In the genomic region with DNA sequence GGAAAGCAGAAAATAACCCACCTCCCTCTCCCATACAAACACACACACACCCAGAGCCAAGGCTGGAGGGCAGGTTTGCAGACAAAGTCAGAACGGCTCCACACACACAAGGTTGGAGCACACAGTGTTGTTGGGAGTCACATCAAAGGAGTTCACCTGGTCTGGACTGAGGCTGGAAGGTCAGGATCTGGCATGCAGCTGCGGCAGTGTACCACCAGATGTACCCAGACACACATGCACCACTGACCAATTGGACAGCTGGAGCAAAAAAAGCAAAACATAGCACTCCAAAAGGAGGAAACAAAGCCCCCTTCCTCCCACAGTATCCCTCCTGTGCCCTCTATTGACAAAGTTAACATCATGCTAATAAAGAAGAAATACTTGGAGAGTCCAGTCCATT, we compare ENCODE assay signal across 33 cellular contexts.
"Had no signal": no experiment of that assay in that cellular context is flagged by ENCODE, and none has a peak within 500 bp of the region (broad histone marks: within the 10 kb centered on the region; RNA-seq: fewer than 3 reads in every experiment).

No MANE protein-coding gene starts in this region.

- H3K9me3 Mint-ChIP-seq: activated CD4-positive, alpha-beta memory T cell treated with anti-CD3 and anti-CD28 coated beads for 36 hours; activated CD4-positive, alpha-beta T cell treated with anti-CD3 and anti-CD28 coated beads, Interleukin-2, amount 10 ng/mL, durations not matched to agents 24 days and 14 days; activated naive CD4-positive, alpha-beta T cell treated with anti-CD3 and anti-CD28 coated beads for 36 hours; activated naive CD4-positive, alpha-beta T cell treated with anti-CD3 and anti-CD28 coated beads, Interleukin-2, amount 50 U/mL, for 24 hours; activated naive CD8-positive, alpha-beta T cell treated with anti-CD3 and anti-CD28 coated beads for 36 hours; activated naive CD8-positive, alpha-beta T cell treated with anti-CD3 and anti-CD28 coated beads, Interleukin-2, amount 50 U/mL, for 24 hours; activated T-helper 1 cell treated with anti-CD3 and anti-CD28 coated beads, Interleukin-12 subunit alpha, Interleukin-12 subunit beta, Interleukin-2, Interleukin-4 antibody, amounts not matched to agents 30 ng/mL and 10 ng/mL and 1 ng/mL, durations not matched to agents 14 hours and 24 hours and 36 hours; effector memory CD8-positive, alpha-beta T cell had no signal

- FAIRE-seq: colon had no signal

- H3K4me3 ChIP-seq: adrenal gland, body of pancreas, esophagus muscularis mucosa, gastrocnemius medialis, heart left ventricle had no signal

- DNase-seq: activated CD4-positive, alpha-beta memory T cell treated with anti-CD3 and anti-CD28 coated beads for 36 hours; activated CD4-positive, alpha-beta T cell treated with anti-CD3 and anti-CD28 coated beads for 36 hours; activated CD4-positive, alpha-beta T cell treated with anti-CD3 and anti-CD28 coated beads, Interleukin-2, amount 10 ng/mL, durations not matched to agents 24 days and 14 days; activated CD4-positive, CD25-positive, alpha-beta regulatory T cell; activated CD4-positive, CD25-positive, alpha-beta regulatory T cell treated with anti-CD3 and anti-CD28 coated beads, Interleukin-2, amount 50 U/mL, for 72 hours; activated CD8-positive, alpha-beta memory T cell treated with anti-CD3 and anti-CD28 coated beads, Interleukin-2, amount 10 ng/mL, durations not matched to agents 7 days and 5 days; activated CD8-positive, alpha-beta memory T cell treated with anti-CD3 and anti-CD28 coated beads, Interleukin-2, amount 50 U/mL, for 4 hours; activated CD8-positive, alpha-beta T cell treated with anti-CD3 and anti-CD28 coated beads, Interleukin-2, amount 10 ng/mL, durations not matched to agents 7 days and 5 days; activated effector memory CD4-positive, alpha-beta T cell treated with anti-CD3 and anti-CD28 coated beads, Interleukin-2, amount 50 U/mL, for 16 hours; activated naive CD4-positive, alpha-beta T cell treated with anti-CD3 and anti-CD28 coated beads for 36 hours; activated naive CD8-positive, alpha-beta T cell treated with anti-CD3 and anti-CD28 coated beads for 36 hours; activated naive CD8-positive, alpha-beta T cell treated with anti-CD3 and anti-CD28 coated beads, Interleukin-2, amount 50 U/mL, for 24 hours; activated T-cell treated with anti-CD3 and anti-CD28 coated beads, Interleukin-2, amount 50 U/mL, for 1 hour; activated T-cell treated with anti-CD3 and anti-CD28 coated beads, Interleukin-2, amount 50 U/mL, for 48 hours; adrenal gland; amygdala; aorta; body of pancreas; caudate nucleus; cortex of kidney; dermis blood vessel endothelial cell; effector CD4-positive, alpha-beta T cell; effector memory CD8-positive, alpha-beta T cell; erythroblast; foreskin keratinocyte; gastrocnemius medialis; glutamatergic neuron; heart left ventricle had no signal

- H3K36me3 Mint-ChIP-seq: activated CD4-positive, alpha-beta memory T cell treated with anti-CD3 and anti-CD28 coated beads for 36 hours; activated CD8-positive, alpha-beta memory T cell treated with anti-CD3 and anti-CD28 coated beads, Interleukin-2, amount 10 ng/mL, durations not matched to agents 7 days and 5 days; activated naive CD4-positive, alpha-beta T cell treated with anti-CD3 and anti-CD28 coated beads, Interleukin-2, amount 50 U/mL, for 24 hours; activated naive CD8-positive, alpha-beta T cell treated with anti-CD3 and anti-CD28 coated beads for 36 hours had no signal

- ATAC-seq: activated CD4-positive, alpha-beta T cell treated with anti-CD3 and anti-CD28 coated beads for 36 hours; activated CD8-positive, alpha-beta memory T cell treated with anti-CD3 and anti-CD28 coated beads, Interleukin-2, amount 10 ng/mL, durations not matched to agents 7 days and 5 days; activated CD8-positive, alpha-beta T cell treated with anti-CD3 and anti-CD28 coated beads, Interleukin-2, amount 10 ng/mL, durations not matched to agents 7 days and 5 days; activated naive CD8-positive, alpha-beta T cell treated with anti-CD3 and anti-CD28 coated beads, Interleukin-2, amount 50 U/mL, for 24 hours; body of pancreas; effector memory CD8-positive, alpha-beta T cell; foreskin keratinocyte; gastrocnemius medialis; heart left ventricle had no signal

- H3K4me3 Mint-ChIP-seq: activated CD4-positive, alpha-beta memory T cell treated with anti-CD3 and anti-CD28 coated beads for 36 hours; activated CD4-positive, alpha-beta T cell treated with anti-CD3 and anti-CD28 coated beads for 36 hours; activated CD4-positive, alpha-beta T cell treated with anti-CD3 and anti-CD28 coated beads, Interleukin-2, amount 10 ng/mL, durations not matched to agents 24 days and 14 days; activated CD8-positive, alpha-beta memory T cell treated with anti-CD3 and anti-CD28 coated beads, Interleukin-2, amount 10 ng/mL, durations not matched to agents 7 days and 5 days; activated CD8-positive, alpha-beta T cell treated with anti-CD3 and anti-CD28 coated beads, Interleukin-2, amount 10 ng/mL, durations not matched to agents 7 days and 5 days; activated naive CD4-positive, alpha-beta T cell treated with anti-CD3 and anti-CD28 coated beads for 36 hours; activated naive CD4-positive, alpha-beta T cell treated with anti-CD3 and anti-CD28 coated beads, Interleukin-2, amount 50 U/mL, for 24 hours; activated naive CD8-positive, alpha-beta T cell treated with anti-CD3 and anti-CD28 coated beads for 36 hours; activated naive CD8-positive, alpha-beta T cell treated with anti-CD3 and anti-CD28 coated beads, Interleukin-2, amount 50 U/mL, for 24 hours; activated T-helper 1 cell treated with anti-CD3 and anti-CD28 coated beads, Interleukin-12 subunit alpha, Interleukin-12 subunit beta, Interleukin-2, Interleukin-4 antibody, amounts not matched to agents 30 ng/mL and 10 ng/mL and 1 ng/mL, durations not matched to agents 14 hours and 24 hours and 36 hours; effector memory CD8-positive, alpha-beta T cell had no signal

- H3K27me3 ChIP-seq: adrenal gland, body of pancreas, gastrocnemius medialis had no signal

- H3K9me3 ChIP-seq: adrenal gland, body of pancreas, esophagus muscularis mucosa, gastrocnemius medialis, heart left ventricle had no signal

- H3K36me3 ChIP-seq: adrenal gland, esophagus muscularis mucosa, gastrocnemius medialis, heart left ventricle had no signal

- H3K4me1 ChIP-seq: adrenal gland, body of pancreas, esophagus muscularis mucosa, foreskin keratinocyte, gastrocnemius medialis, heart left ventricle had no signal

- H3K4me1 Mint-ChIP-seq: activated naive CD4-positive, alpha-beta T cell treated with anti-CD3 and anti-CD28 coated beads, Interleukin-2, amount 50 U/mL, for 24 hours; activated naive CD8-positive, alpha-beta T cell treated with anti-CD3 and anti-CD28 coated beads, Interleukin-2, amount 50 U/mL, for 24 hours had no signal

- H3K27ac ChIP-seq: adrenal gland, body of pancreas, esophagus muscularis mucosa, foreskin keratinocyte, gastrocnemius medialis, heart left ventricle had no signal

- H3K27ac Mint-ChIP-seq: activated CD4-positive, alpha-beta memory T cell treated with anti-CD3 and anti-CD28 coated beads for 36 hours; activated CD4-positive, alpha-beta T cell treated with anti-CD3 and anti-CD28 coated beads for 36 hours; activated CD4-positive, alpha-beta T cell treated with anti-CD3 and anti-CD28 coated beads, Interleukin-2, amount 10 ng/mL, durations not matched to agents 24 days and 14 days; activated CD8-positive, alpha-beta memory T cell treated with anti-CD3 and anti-CD28 coated beads, Interleukin-2, amount 10 ng/mL, durations not matched to agents 7 days and 5 days; activated CD8-positive, alpha-beta T cell treated with anti-CD3 and anti-CD28 coated beads, Interleukin-2, amount 10 ng/mL, durations not matched to agents 7 days and 5 days; activated naive CD4-positive, alpha-beta T cell treated with anti-CD3 and anti-CD28 coated beads for 36 hours; activated naive CD4-positive, alpha-beta T cell treated with anti-CD3 and anti-CD28 coated beads, Interleukin-2, amount 50 U/mL, for 24 hours; activated naive CD8-positive, alpha-beta T cell treated with anti-CD3 and anti-CD28 coated beads for 36 hours; activated naive CD8-positive, alpha-beta T cell treated with anti-CD3 and anti-CD28 coated beads, Interleukin-2, amount 50 U/mL, for 24 hours; activated T-helper 1 cell treated with anti-CD3 and anti-CD28 coated beads, Interleukin-12 subunit alpha, Interleukin-12 subunit beta, Interleukin-2, Interleukin-4 antibody, amounts not matched to agents 30 ng/mL and 10 ng/mL and 1 ng/mL, durations not matched to agents 14 hours and 24 hours and 36 hours; activated T-helper 2 cell treated with anti-CD3 and anti-CD28 coated beads, Interferon-gamma antibody, Interleukin-2, Interleukin-4, amounts not matched to agents 10 μg/mL and 5 μg/mL and 100 μg/mL, durations not matched to agents 14 hours and 24 hours and 36 hours; effector memory CD8-positive, alpha-beta T cell had no signal
